In the genomic region with DNA sequence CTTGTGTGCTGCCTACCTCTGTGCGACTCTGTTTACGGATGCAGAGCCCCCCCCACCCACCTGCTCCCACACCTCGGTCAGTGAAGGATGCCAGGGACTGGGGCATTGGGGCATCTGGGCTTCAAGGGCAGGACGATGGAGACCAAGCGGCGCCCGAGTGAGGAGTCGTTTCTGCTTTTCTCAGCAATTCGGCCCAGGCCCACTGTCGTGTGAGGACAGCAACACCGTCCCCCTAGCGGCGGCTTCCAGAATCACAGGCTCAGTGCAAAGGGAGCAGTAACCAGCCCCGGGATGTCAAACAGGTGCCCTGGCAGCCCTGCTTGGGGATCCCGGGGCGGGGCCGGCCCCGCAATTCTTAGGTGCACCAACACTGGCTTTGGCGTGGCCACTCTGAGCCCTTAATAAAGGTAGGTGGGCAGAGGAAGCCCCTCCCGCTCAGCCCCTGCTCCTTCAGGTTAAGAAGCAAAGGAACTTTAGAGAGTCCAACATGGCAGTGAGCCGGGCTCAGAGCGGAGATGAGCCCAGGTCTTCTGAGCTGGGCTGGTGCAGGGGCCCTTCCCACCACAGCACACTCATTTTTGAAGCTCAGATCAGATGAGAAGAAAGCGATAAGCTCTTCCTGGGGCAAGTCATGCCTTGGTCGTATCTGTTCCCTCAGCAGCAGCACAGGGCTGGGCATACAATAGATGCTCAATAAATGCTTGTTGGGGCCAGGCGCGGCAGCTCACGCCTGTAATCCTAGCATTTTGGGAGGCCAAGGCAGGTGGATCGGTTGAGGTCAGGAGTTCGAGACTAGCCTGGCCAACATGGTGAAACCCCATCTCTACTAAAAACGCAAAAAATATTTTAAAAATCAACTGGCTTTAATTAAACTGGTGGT, we compare ENCODE assay signal across 8 cellular contexts. TPM values are rescaled to one million over a fixed set of nuclear protein-coding genes. Genes with fewer than 3 reads are reported as not detected.
DNase-seq lines count a peak whose midpoint lies in the region; ATAC-seq and TF ChIP-seq lines count a peak whose summit lies in the region.

No MANE protein-coding gene starts in this region.

- H3K4me3 ChIP-seq in GM23338 (peak overlapping the region; percentile 47), cardiac fibroblast (replicated peaks in 1 of 2; ENCODE audit: low read depth in 2 of 2, low read length in 2 of 2) (no peak overlapping the region), kidney epithelial cell (ENCODE audit: low read depth, low read length) (no peak overlapping the region)

- no peak overlapping the region for H3K27ac ChIP-seq in GM23338 (ENCODE audit: low read depth)

- ATAC-seq in GM23338, result peak; percentile 94
- ATAC-seq in WTC11, result peak; percentile 86
- no peak for ATAC-seq in GM18909 (IDR thresholded peaks at IDR 0.05; ENCODE audit: poor library complexity, unreplicated experiment)

- H3K4me3 Mint-ChIP-seq in GM23338 (peak overlapping the region; percentile 52; the same call in 2 of the 3 replicates), WTC11 (peak overlapping the region; percentile 40)

- H3K4me1 Mint-ChIP-seq in GM23338 (peaks cover 52% of the 10 kb centered on the region), WTC11 (peaks cover 64% of the 10 kb centered on the region)

- no peaks in the 10 kb centered on the region for H3K9me3 Mint-ChIP-seq in GM23338
- no peaks in the 10 kb centered on the region for H3K9me3 Mint-ChIP-seq in WTC11

- peak; percentile 73 to 83 for TF ChIP-seq CTCF in GM23338 (conservative IDR thresholded peaks at IDR 0.05; ENCODE audit: low read depth in 2 of 2)
- peak; percentile 98 for TF ChIP-seq CTCF in WTC11 (IDR thresholded peaks at IDR 0.05)
- peak; percentile 91 for TF ChIP-seq CTCF in cardiac fibroblast (IDR thresholded peaks at IDR 0.05; ENCODE audit: low read depth, low read length)
- TF ChIP-seq CTCF in kidney epithelial cell (IDR thresholded peaks at IDR 0.05; ENCODE audit: insufficient read depth, low read length, poor library complexity, severe bottlenecking), result peak; percentile 95

- H3K9me2 ChIP-seq in GM23338 (ENCODE audit: insufficient read depth), result no peaks in the 10 kb centered on the region

- no peak overlapping the region for H3K27ac Mint-ChIP-seq in GM23338
- H3K27ac Mint-ChIP-seq in WTC11, result no peak overlapping the region

- no peaks in the 10 kb centered on the region for H3K27me3 ChIP-seq in GM23338 (ENCODE audit: insufficient read depth)
- peaks cover 3% of the 10 kb centered on the region for H3K27me3 ChIP-seq in kidney epithelial cell (ENCODE audit: control insufficient read depth, insufficient read depth, low read length)

- H3K36me3 Mint-ChIP-seq in GM23338 (ENCODE audit: low read depth), result no peaks in the 10 kb centered on the region
- H3K36me3 Mint-ChIP-seq in WTC11, result no peaks in the 10 kb centered on the region

- peaks cover 18% of the 10 kb centered on the region for H3K4me1 ChIP-seq in GM23338 (ENCODE audit: insufficient read depth)

- H2AFZ ChIP-seq in GM23338, result peak overlapping the region; percentile 98

- H3K27me3 Mint-ChIP-seq in GM23338 (ENCODE audit: insufficient read depth, low read depth, poor library complexity), result peaks cover 6% of the 10 kb centered on the region
- H3K27me3 Mint-ChIP-seq in WTC11 (ENCODE audit: low read depth), result peaks cover 34% of the 10 kb centered on the region

- CTCF ChIA-PET in WTC11 (lab: Charles Lee), result interaction anchor here (0.6 to 2.3 kb wide), 22 partner anchors 8 to 574 kb away, joined by 3 to 12 read pairs (median 4); a partner anchor contains a TSS

- H3K79me2 ChIP-seq in GM23338 (replicated peaks; ENCODE audit: insufficient read depth), result no peaks in the 10 kb centered on the region

- no peaks in the 10 kb centered on the region for H4K20me1 ChIP-seq in GM23338 (replicated peaks; ENCODE audit: insufficient read depth)

- H3F3A ChIP-seq in GM23338 (replicated peaks; ENCODE audit: low read depth), result no peaks in the 10 kb centered on the region

- POLR2A ChIA-PET in WTC11 (lab: Charles Lee), result interaction anchor here (0.7 kb wide), 1 partner anchor 51 kb away, joined by 3 read pairs; a partner anchor contains a TSS

- H3K4me2 ChIP-seq in GM23338, result peak overlapping the region; percentile 71

- peak in 12 of 14 donors; percentile 13 to 83 (median 53) for DNase-seq in C1 segment of cervical spinal cord (lab: John Stamatoyannopoulos, UW)
- peak; percentile 98 for DNase-seq in GM23338 (ENCODE audit: low spot score)
- peak; percentile 89 for DNase-seq in NCI-H2107 treated with DMSO at 0.1 percent for 48 hours (lab: John Stamatoyannopoulos, UW; ENCODE audit: unreplicated experiment)
- peak; percentile 97 for DNase-seq in WTC11 (ENCODE audit: low spot score)
- DNase-seq in cardiac fibroblast (ENCODE audit: low read depth in 2 of 2), result peak; percentile 65 to 75
- DNase-seq in kidney epithelial cell (ENCODE audit: low read depth), result peak; percentile 23
- DNase-seq in stimulated activated CD4-positive, alpha-beta T cell treated with anti-CD3 and anti-CD28 coated beads, Interleukin-2, amount 100 ng/mL, for 24 hours, result peak; percentile 88 to 92

- H3K36me3 ChIP-seq in GM23338 (ENCODE audit: insufficient read depth) (no peaks in the 10 kb centered on the region), kidney epithelial cell (ENCODE audit: control insufficient read depth, insufficient read depth, low read length) (no peaks in the 10 kb centered on the region)

TF ChIP-seq in GM23338, 12 proteins besides CTCF, POLR2A, EP300 and RAD21 (continues in another document):
- TF ChIP-seq JUNB (IDR thresholded peaks at IDR 0.05; ENCODE audit: unreplicated experiment) (no peak), CREB1 (CRISPR knock-in tag; IDR thresholded peaks at IDR 0.05; ENCODE audit: low read depth) (no peak)
- TF ChIP-seq, protein P1, sequence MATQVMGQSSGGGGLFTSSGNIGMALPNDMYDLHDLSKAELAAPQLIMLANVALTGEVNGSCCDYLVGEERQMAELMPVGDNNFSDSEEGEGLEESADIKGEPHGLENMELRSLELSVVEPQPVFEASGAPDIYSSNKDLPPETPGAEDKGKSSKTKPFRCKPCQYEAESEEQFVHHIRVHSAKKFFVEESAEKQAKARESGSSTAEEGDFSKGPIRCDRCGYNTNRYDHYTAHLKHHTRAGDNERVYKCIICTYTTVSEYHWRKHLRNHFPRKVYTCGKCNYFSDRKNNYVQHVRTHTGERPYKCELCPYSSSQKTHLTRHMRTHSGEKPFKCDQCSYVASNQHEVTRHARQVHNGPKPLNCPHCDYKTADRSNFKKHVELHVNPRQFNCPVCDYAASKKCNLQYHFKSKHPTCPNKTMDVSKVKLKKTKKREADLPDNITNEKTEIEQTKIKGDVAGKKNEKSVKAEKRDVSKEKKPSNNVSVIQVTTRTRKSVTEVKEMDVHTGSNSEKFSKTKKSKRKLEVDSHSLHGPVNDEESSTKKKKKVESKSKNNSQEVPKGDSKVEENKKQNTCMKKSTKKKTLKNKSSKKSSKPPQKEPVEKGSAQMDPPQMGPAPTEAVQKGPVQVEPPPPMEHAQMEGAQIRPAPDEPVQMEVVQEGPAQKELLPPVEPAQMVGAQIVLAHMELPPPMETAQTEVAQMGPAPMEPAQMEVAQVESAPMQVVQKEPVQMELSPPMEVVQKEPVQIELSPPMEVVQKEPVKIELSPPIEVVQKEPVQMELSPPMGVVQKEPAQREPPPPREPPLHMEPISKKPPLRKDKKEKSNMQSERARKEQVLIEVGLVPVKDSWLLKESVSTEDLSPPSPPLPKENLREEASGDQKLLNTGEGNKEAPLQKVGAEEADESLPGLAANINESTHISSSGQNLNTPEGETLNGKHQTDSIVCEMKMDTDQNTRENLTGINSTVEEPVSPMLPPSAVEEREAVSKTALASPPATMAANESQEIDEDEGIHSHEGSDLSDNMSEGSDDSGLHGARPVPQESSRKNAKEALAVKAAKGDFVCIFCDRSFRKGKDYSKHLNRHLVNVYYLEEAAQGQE (IDR thresholded peaks at IDR 0.05; ENCODE audit: unreplicated experiment), result no peak

TF ChIP-seq in WTC11, 78 proteins besides CTCF, POLR2A, EP300 and RAD21:
- peak; percentile 68 for TF ChIP-seq FOXP1 (CRISPR knock-in tag; IDR thresholded peaks at IDR 0.05; ENCODE audit: borderline replicate concordance)
- no peak for TF ChIP-seq NFE2L1 (CRISPR knock-in tag; IDR thresholded peaks at IDR 0.05)
- 0 out of 2 replicates have a peak, but pooled peaks have one; percentile 46 for TF ChIP-seq ZBTB21 (CRISPR knock-in tag; IDR thresholded peaks at IDR 0.05; ENCODE audit: borderline replicate concordance)
- 0 out of 2 replicates have a peak, but pooled peaks have one; percentile 10 for TF ChIP-seq TEAD1 (CRISPR knock-in tag; IDR thresholded peaks at IDR 0.05)
- TF ChIP-seq, protein P2, sequence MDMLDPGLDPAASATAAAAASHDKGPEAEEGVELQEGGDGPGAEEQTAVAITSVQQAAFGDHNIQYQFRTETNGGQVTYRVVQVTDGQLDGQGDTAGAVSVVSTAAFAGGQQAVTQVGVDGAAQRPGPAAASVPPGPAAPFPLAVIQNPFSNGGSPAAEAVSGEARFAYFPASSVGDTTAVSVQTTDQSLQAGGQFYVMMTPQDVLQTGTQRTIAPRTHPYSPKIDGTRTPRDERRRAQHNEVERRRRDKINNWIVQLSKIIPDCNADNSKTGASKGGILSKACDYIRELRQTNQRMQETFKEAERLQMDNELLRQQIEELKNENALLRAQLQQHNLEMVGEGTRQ (CRISPR knock-in tag; IDR thresholded peaks at IDR 0.05), result no peak
- TF ChIP-seq, protein P3, sequence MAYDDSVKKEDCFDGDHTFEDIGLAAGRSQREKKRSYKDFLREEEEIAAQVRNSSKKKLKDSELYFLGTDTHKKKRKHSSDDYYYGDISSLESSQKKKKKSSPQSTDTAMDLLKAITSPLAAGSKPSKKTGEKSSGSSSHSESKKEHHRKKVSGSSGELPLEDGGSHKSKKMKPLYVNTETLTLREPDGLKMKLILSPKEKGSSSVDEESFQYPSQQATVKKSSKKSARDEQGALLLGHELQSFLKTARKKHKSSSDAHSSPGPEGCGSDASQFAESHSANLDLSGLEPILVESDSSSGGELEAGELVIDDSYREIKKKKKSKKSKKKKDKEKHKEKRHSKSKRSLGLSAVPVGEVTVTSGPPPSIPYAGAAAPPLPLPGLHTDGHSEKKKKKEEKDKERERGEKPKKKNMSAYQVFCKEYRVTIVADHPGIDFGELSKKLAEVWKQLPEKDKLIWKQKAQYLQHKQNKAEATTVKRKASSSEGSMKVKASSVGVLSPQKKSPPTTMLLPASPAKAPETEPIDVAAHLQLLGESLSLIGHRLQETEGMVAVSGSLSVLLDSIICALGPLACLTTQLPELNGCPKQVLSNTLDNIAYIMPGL (CRISPR knock-in tag; IDR thresholded peaks at IDR 0.05), result 0 out of 2 replicates have a peak, but pooled peaks have one; percentile 27
- 0 out of 2 replicates have a peak, but pooled peaks have one; percentile 11 for TF ChIP-seq ZNF423 (CRISPR knock-in tag; IDR thresholded peaks at IDR 0.05)
- no peak for TF ChIP-seq IRF2 (CRISPR knock-in tag; IDR thresholded peaks at IDR 0.05; ENCODE audit: borderline replicate concordance, low read depth)
- TF ChIP-seq SP1 (CRISPR knock-in tag; conservative IDR thresholded peaks at IDR 0.05), result peak; percentile 33; the same call in 1 of the 2 replicates

RNA-seq across cellular contexts. Expression of a gene that starts 51.3 kb away (rescaled TPM):
- total RNA-seq in GM23338 (2014; rRNA removed; shearing (Covaris generic)), result 258 and 313 TPM in 2 replicates
- polyA plus RNA-seq in GM23338 (2016; fragmentation: Nextera tagmentation; extraction: Ambion mirVana), result 171 and 204 TPM in 2 replicates
- total RNA-seq in WTC11 (2021), result 185 to 228 TPM (median 197 TPM) in 3 replicates
- total RNA-seq in kidney epithelial cell, result 66.5 and 71.2 TPM in 2 replicates

Comparison
In these comparisons a context has a peak if more than half of its experiments do, and no peak if none do; other contexts are left out.
1. DNase-seq: peak in every context shown above with its lines; median percentile 98 in GM23338; 97 in WTC11; 90 in stimulated activated CD4-positive, alpha-beta T cell treated with anti-CD3 and anti-CD28 coated beads, Interleukin-2, amount 100 ng/mL, for 24 hours; 89 in NCI-H2107 treated with DMSO at 0.1 percent for 48 hours; 70 in cardiac fibroblast; 53 in C1 segment of cervical spinal cord; 23 in kidney epithelial cell.